8 cellular contexts compared by ENCODE assay signal in the genomic region with DNA sequence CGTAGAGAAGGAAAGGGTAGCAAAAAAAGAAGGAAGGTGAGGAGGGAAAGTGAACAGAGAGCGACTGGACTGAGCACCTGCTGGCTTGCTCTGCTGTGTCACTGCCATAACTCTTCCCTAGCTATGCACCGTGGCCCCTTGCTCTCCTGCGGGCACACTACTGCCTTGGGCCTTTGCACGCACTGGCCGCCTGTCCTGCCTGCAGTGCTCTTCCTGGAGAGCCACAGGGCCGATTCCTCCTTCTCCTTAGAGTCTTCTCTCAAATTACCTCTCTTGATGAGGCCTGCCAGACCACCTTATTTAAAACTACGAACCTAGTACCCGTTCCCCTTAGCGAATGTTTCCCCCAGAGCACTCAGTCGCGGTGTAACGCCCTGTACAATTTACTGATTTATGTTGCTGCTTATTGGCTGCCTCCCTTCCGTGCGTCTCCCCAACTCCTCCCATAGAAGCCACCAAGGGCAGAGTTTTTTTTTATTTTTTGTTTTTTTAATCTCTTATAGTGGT.
A peak's percentile ranks its signal among the peaks of the same experiment; 100 is the strongest.
DNase-seq lines count a peak whose midpoint lies in the region; TF ChIP-seq lines count a peak whose summit lies in the region.

No MANE protein-coding gene starts in this region.

- no peaks in the 10 kb centered on the region for H3K27me3 ChIP-seq in HAP-1 (ENCODE audit: low read depth)

- in situ Hi-C loops in HAP-1 (cut with MboI; ENCODE audit: low sequenced_read_pairs), result no loop called here

- no peaks in the 10 kb centered on the region for H3K36me3 ChIP-seq in HAP-1 (replicated peaks)

- H3K4me3 ChIP-seq in epithelial cell of proximal tubule (ENCODE audit: low read depth, low read length) (peak overlapping the region; percentile 51), skeletal muscle cell (ENCODE audit: low read depth, low read length) (peak overlapping the region; percentile 27), HAP-1 (no peak overlapping the region)

- TF ChIP-seq CTCF in epithelial cell of proximal tubule (conservative IDR thresholded peaks at IDR 0.05; ENCODE audit: low read depth, low read length), result no peak

- no peaks in the 10 kb centered on the region for H3K9me3 ChIP-seq in HAP-1

- H3K4me1 ChIP-seq in HAP-1, result peaks cover 15% of the 10 kb centered on the region

- DNase-seq in activated T-cell treated with anti-CD3 and anti-CD28 coated beads for 1 hour (ENCODE audit: low read depth), result peak; percentile 25
- no peak for DNase-seq in activated T-cell treated with anti-CD3 and anti-CD28 coated beads for 4 hours
- DNase-seq in activated CD4-positive, alpha-beta T cell treated with anti-CD3 and anti-CD28 coated beads for 48 hours, result peak; percentile 42
- DNase-seq in epithelial cell of proximal tubule (ENCODE audit: low read depth), result no peak
- no peak for DNase-seq in skeletal muscle cell (ENCODE audit: low read depth)
- no peak for DNase-seq in NCI-H2107 (lab: John Stamatoyannopoulos, UW)
- DNase-seq in HAP-1 (ENCODE audit: low spot score in 2 of 2), result no peak
- no peak for DNase-seq in AML-193 (lab: John Stamatoyannopoulos, UW)

Comparison
In these comparisons a context has a peak if more than half of its experiments do, and no peak if none do; other contexts are left out.
1. DNase-seq: peak in activated T-cell treated with anti-CD3 and anti-CD28 coated beads for 1 hour (single experiment) and activated CD4-positive, alpha-beta T cell treated with anti-CD3 and anti-CD28 coated beads for 48 hours (single experiment); none in activated T-cell treated with anti-CD3 and anti-CD28 coated beads for 4 hours (single experiment), epithelial cell of proximal tubule (single experiment), skeletal muscle cell (single experiment), NCI-H2107 (single experiment), HAP-1 (0 of 2) and AML-193 (0 of 2).